Comparison of ENCODE assay signal across 14 cellular contexts in genomic region chr2:24957221-24957620, GRCh38. TPM values are rescaled to one million over a fixed set of nuclear protein-coding genes. Genes with fewer than 3 reads are reported as not detected.
DNase-seq lines count a peak whose midpoint lies in the region; ATAC-seq and TF ChIP-seq lines count a peak whose summit lies in the region.
"Had no signal": no experiment of that assay in that cellular context is flagged by ENCODE, and none has a peak within 500 bp of the region (broad histone marks: within the 10 kb centered on the region; RNA-seq: fewer than 3 reads in every experiment).

No MANE protein-coding gene starts in this region.

- H3K9me3 Mint-ChIP-seq in glutamatergic neuron (ENCODE audit: unreplicated experiment): peaks cover 7% of the 10 kb centered on the region

- peak overlapping the region; percentile 97 for H3K27ac Mint-ChIP-seq in glutamatergic neuron (ENCODE audit: unreplicated experiment)

- peaks cover 8% of the 10 kb centered on the region for H3K27me3 Mint-ChIP-seq in glutamatergic neuron (ENCODE audit: unreplicated experiment)
- H3K27me3 Mint-ChIP-seq: CD4-positive, alpha-beta memory T cell had no signal

- H3K4me3 Mint-ChIP-seq in glutamatergic neuron (ENCODE audit: unreplicated experiment): peak overlapping the region; percentile 73
- H3K4me3 Mint-ChIP-seq: CD14-positive monocyte; CD4-positive, alpha-beta memory T cell had no signal

- DNase-seq in NCI-H1694 (lab: John Stamatoyannopoulos, UW) (peak; percentile 6), NCI-H1694 treated with DMSO at 0.1 percent for 48 hours (lab: John Stamatoyannopoulos, UW) (no peak), NCI-H69 (lab: John Stamatoyannopoulos, UW) (peak; percentile 64), glutamatergic neuron (peak; percentile 26), DMS53 treated with DMSO at 0.1 percent for 48 hours (lab: John Stamatoyannopoulos, UW; ENCODE audit: unreplicated experiment) (no peak), DMS153 (lab: John Stamatoyannopoulos, UW) (no peak)
- DNase-seq: 8988T; CD4-positive, alpha-beta memory T cell; DMS79 treated with DMSO at 0.1 percent for 48 hours; GF-D8; GM23248; HCEC 1CT had no signal

- no peak for ATAC-seq in esophagus mucosa

- no peak for TF ChIP-seq CTCF in glutamatergic neuron (IDR thresholded peaks at IDR 0.05; ENCODE audit: partially characterized antibody, unreplicated experiment)

- peaks cover 52% of the 10 kb centered on the region for H3K4me1 Mint-ChIP-seq in glutamatergic neuron (ENCODE audit: low read depth, unreplicated experiment)
- H3K4me1 Mint-ChIP-seq: CD14-positive monocyte had no signal

- peaks cover 25% of the 10 kb centered on the region for H3K36me3 Mint-ChIP-seq in glutamatergic neuron (ENCODE audit: unreplicated experiment)

RNA-seq across cellular contexts. Expression of gene DNAJC27, which starts 14.5 kb away (rescaled TPM):
- 17.9 TPM for total RNA-seq in glutamatergic neuron (ENCODE audit: unreplicated experiment)
- 2.2 TPM for total RNA-seq in esophagus mucosa

RNA-seq across cellular contexts. Expression of gene ADCY3, which starts 37.2 kb away (rescaled TPM):
- total RNA-seq in glutamatergic neuron (ENCODE audit: unreplicated experiment) (76.2 TPM), esophagus mucosa (20.1 TPM)

Comparison
In these comparisons a context has a peak if more than half of its experiments do, and no peak if none do; other contexts are left out.
1. DNase-seq: peak in NCI-H1694 (single experiment), NCI-H69 (single experiment) and glutamatergic neuron (single experiment); none in NCI-H1694 treated with DMSO at 0.1 percent for 48 hours (single experiment), DMS53 treated with DMSO at 0.1 percent for 48 hours (single experiment) and DMS153 (single experiment).